In genomic region chr7:76359111-76359986, GRCh38 we compare ENCODE assay signal across 1 cellular context.
TF ChIP-seq lines count a peak whose summit lies in the region.

No MANE protein-coding gene starts in this region.

TF ChIP-seq in HepG2, 621 proteins besides CTCF, POLR2A, EP300 and RAD21 (continued from another document and continues in another):
- TF ChIP-seq ARID3A (IDR thresholded peaks at IDR 0.05; ENCODE audit: low read depth, low read length) = peak; percentile 93
- peak; percentile 43; the same call in 1 of the 2 replicates for TF ChIP-seq ZNF230 (CRISPR knock-in tag; IDR thresholded peaks at IDR 0.05)
- TF ChIP-seq MIER2 (CRISPR knock-in tag; IDR thresholded peaks at IDR 0.05) = peak; percentile 46; the same call in 1 of the 2 replicates
- peak; percentile 81; the same call in 1 of the 2 replicates for TF ChIP-seq ZBTB46 (CRISPR knock-in tag; IDR thresholded peaks at IDR 0.05; ENCODE audit: borderline replicate concordance)
- TF ChIP-seq ZNF687 (CRISPR knock-in tag; IDR thresholded peaks at IDR 0.05) = peak; percentile 61
- TF ChIP-seq ZSCAN9 (CRISPR knock-in tag; IDR thresholded peaks at IDR 0.05; ENCODE audit: borderline replicate concordance) = peak; percentile 12; the same call in 1 of the 2 replicates
- TF ChIP-seq ZNF7 (CRISPR knock-in tag; IDR thresholded peaks at IDR 0.05) = no peak
- TF ChIP-seq SUZ12 (IDR thresholded peaks at IDR 0.05; ENCODE audit: low read depth, low read length) = peak; percentile 84
- TF ChIP-seq KLF12 (CRISPR knock-in tag; IDR thresholded peaks at IDR 0.05; ENCODE audit: borderline replicate concordance) = no peak
- TF ChIP-seq TOPORS (CRISPR knock-in tag; IDR thresholded peaks at IDR 0.05) = no peak
- TF ChIP-seq ZNF12 (CRISPR knock-in tag; IDR thresholded peaks at IDR 0.05) = peak; percentile 59; the same call in 1 of the 2 replicates
- peak; percentile 87 for TF ChIP-seq CREM (IDR thresholded peaks at IDR 0.05)
- TF ChIP-seq CREM (CRISPR knock-in tag; IDR thresholded peaks at IDR 0.05) = no peak
- no peak for TF ChIP-seq BRCA1 (CRISPR knock-in tag; IDR thresholded peaks at IDR 0.05)
- TF ChIP-seq ZNF639 (CRISPR knock-in tag; conservative IDR thresholded peaks at IDR 0.05) = 0 out of 2 replicates have a peak, but pooled peaks have one; percentile 3
- no peak for TF ChIP-seq HNF4G (IDR thresholded peaks at IDR 0.05; ENCODE audit: borderline replicate concordance, low read depth, low read length)
- peak; percentile 65; the same call in 1 of the 2 replicates for TF ChIP-seq HNF4G (CRISPR knock-in tag; IDR thresholded peaks at IDR 0.05; ENCODE audit: borderline replicate concordance, low read depth)
- peak; percentile 64; the same call in 1 of the 2 replicates for TF ChIP-seq GMEB2 (CRISPR knock-in tag; IDR thresholded peaks at IDR 0.05; ENCODE audit: low read depth)
- peak; percentile 31 for TF ChIP-seq ZNF574 (CRISPR knock-in tag; IDR thresholded peaks at IDR 0.05)
- TF ChIP-seq ELK4 (CRISPR knock-in tag; IDR thresholded peaks at IDR 0.05; ENCODE audit: borderline replicate concordance) = no peak
- TF ChIP-seq ZBTB2 (CRISPR knock-in tag; IDR thresholded peaks at IDR 0.05; ENCODE audit: low read depth) = no peak
- TF ChIP-seq PCBP1 (IDR thresholded peaks at IDR 0.05; ENCODE audit: borderline replicate concordance, low read depth, low read length) = peak; percentile 91; the same call in 1 of the 2 replicates
- TF ChIP-seq CEBPG (CRISPR knock-in tag; IDR thresholded peaks at IDR 0.05) = 0 out of 2 replicates have a peak, but pooled peaks have one; percentile 40
- peak; percentile 56; the same call in 1 of the 2 replicates for TF ChIP-seq ZBTB39 (CRISPR knock-in tag; IDR thresholded peaks at IDR 0.05)
- TF ChIP-seq KDM6A (CRISPR knock-in tag; IDR thresholded peaks at IDR 0.05; ENCODE audit: low read depth) = peak; percentile 38; the same call in 1 of the 2 replicates
- 0 out of 2 replicates have a peak, but pooled peaks have one; percentile 56 for TF ChIP-seq ZFYVE20 (CRISPR knock-in tag; IDR thresholded peaks at IDR 0.05; ENCODE audit: borderline replicate concordance, low read depth)
- no peak for TF ChIP-seq TAF1 (CRISPR knock-in tag; IDR thresholded peaks at IDR 0.05)
- no peak for TF ChIP-seq KLF9 (CRISPR knock-in tag; IDR thresholded peaks at IDR 0.05; ENCODE audit: low read depth)
- peak; percentile 75; the same call in 1 of the 2 replicates for TF ChIP-seq POGK (CRISPR knock-in tag; conservative IDR thresholded peaks at IDR 0.05)
- no peak; the same call in none of the 2 replicates for TF ChIP-seq ZGPAT (CRISPR knock-in tag; IDR thresholded peaks at IDR 0.05)
